8 cellular contexts compared by ENCODE assay signal in the genomic region with DNA sequence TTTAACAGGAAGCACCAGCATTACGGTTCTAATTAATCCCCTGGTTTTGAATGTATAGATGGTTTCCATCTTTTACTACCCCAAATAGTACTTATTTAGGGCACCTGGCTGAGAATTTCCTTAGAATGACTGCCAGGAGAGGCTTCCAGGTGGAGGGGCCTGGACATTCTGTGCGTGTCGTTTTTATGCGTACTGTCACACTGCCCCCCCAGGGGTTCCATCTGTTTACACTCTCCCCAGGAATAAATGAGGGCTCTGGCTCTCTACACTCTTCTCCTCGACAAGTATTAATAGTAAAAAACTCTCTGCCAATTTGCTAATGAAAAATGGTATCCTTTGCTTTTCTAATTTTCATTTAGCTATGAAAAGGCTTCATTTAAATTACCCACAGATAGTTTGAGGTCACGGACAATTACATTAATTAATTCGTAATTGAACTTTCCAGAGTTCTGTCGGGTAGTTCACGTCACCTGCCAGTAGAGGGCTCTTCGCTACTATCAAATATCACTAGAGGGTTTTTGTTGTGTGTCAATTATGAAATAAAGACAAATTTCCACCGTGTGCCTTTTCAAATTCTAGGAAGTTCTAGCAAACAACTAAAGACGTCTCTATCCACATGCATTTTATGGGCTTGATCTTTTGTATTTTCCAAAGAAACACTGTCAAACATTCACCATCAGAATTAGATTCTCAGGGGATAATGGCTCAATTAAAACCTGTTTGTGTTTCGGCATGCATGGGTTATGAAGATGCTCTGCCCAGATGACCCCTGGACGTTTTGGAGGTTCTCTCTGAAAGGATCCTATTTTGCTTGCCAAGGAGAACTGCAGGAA.
DNase-seq lines count a peak whose midpoint lies in the region; ATAC-seq and TF ChIP-seq lines count a peak whose summit lies in the region.

No MANE protein-coding gene starts in this region.

- no peak overlapping the region for H3K27ac ChIP-seq in Peyer's patch

- no peaks in the 10 kb centered on the region for H3K9me3 Mint-ChIP-seq in effector memory CD8-positive, alpha-beta T cell
- no peaks in the 10 kb centered on the region for H3K9me3 Mint-ChIP-seq in naive thymus-derived CD8-positive, alpha-beta T cell
- H3K9me3 Mint-ChIP-seq in activated T-helper 1 cell treated with anti-CD3 and anti-CD28 coated beads, Interleukin-12 subunit alpha, Interleukin-12 subunit beta, Interleukin-2, Interleukin-4 antibody, amounts not matched to agents 30 ng/mL and 10 ng/mL and 1 ng/mL, durations not matched to agents 14 hours and 24 hours and 36 hours: no peaks in the 10 kb centered on the region

- TF ChIP-seq POLR2A in Peyer's patch (IDR thresholded peaks at IDR 0.05): no peak

- H3K36me3 Mint-ChIP-seq in effector memory CD8-positive, alpha-beta T cell (ENCODE audit: insufficient read depth): no peaks in the 10 kb centered on the region
- no peaks in the 10 kb centered on the region for H3K36me3 Mint-ChIP-seq in naive thymus-derived CD8-positive, alpha-beta T cell
- no peaks in the 10 kb centered on the region for H3K36me3 Mint-ChIP-seq in activated T-helper 1 cell treated with anti-CD3 and anti-CD28 coated beads, Interleukin-12 subunit alpha, Interleukin-12 subunit beta, Interleukin-2, Interleukin-4 antibody, amounts not matched to agents 30 ng/mL and 10 ng/mL and 1 ng/mL, durations not matched to agents 14 hours and 24 hours and 36 hours (ENCODE audit: low read depth)

- no peak overlapping the region for H3K4me3 ChIP-seq in Peyer's patch

- intact Hi-C loops in activated T-helper 1 cell treated with anti-CD3 and anti-CD28 coated beads, Interleukin-12 subunit alpha, Interleukin-12 subunit beta, Interleukin-2, Interleukin-4 antibody, amounts not matched to agents 30 ng/mL and 10 ng/mL and 1 ng/mL, durations not matched to agents 14 hours and 24 hours and 36 hours (cut with micrococcal nuclease): loop anchor here (1.0 kb wide), 4 partner anchors 160 to 719 kb away; a partner anchor contains a TSS

- ATAC-seq in effector memory CD8-positive, alpha-beta T cell (replicated peaks): peak; percentile 44
- peak in 1 of 2 donors; percentile 33 for ATAC-seq in naive thymus-derived CD8-positive, alpha-beta T cell
- ATAC-seq in HG03139 (IDR thresholded peaks at IDR 0.05; ENCODE audit: unreplicated experiment): no peak

- H3K27me3 Mint-ChIP-seq in effector memory CD8-positive, alpha-beta T cell: peaks cover 29 to 52% of the 10 kb centered on the region in 2 donors
- peaks cover 3 to 19% (median 9%) of the 10 kb centered on the region in 5 donors for H3K27me3 Mint-ChIP-seq in naive thymus-derived CD8-positive, alpha-beta T cell
- H3K27me3 Mint-ChIP-seq in activated T-helper 1 cell treated with anti-CD3 and anti-CD28 coated beads, Interleukin-12 subunit alpha, Interleukin-12 subunit beta, Interleukin-2, Interleukin-4 antibody, amounts not matched to agents 30 ng/mL and 10 ng/mL and 1 ng/mL, durations not matched to agents 14 hours and 24 hours and 36 hours (ENCODE audit: insufficient read depth): peaks cover 1% of the 10 kb centered on the region

- no peaks in the 10 kb centered on the region for H3K4me1 ChIP-seq in Peyer's patch

- peaks cover 4% of the 10 kb centered on the region in 2 donors for H3K4me1 Mint-ChIP-seq in effector memory CD8-positive, alpha-beta T cell (ENCODE audit: low read depth in 2 of 2)
- H3K4me1 Mint-ChIP-seq in naive thymus-derived CD8-positive, alpha-beta T cell: peaks cover 3 to 7% (median 5%) of the 10 kb centered on the region in 4 donors
- H3K4me1 Mint-ChIP-seq in activated T-helper 1 cell treated with anti-CD3 and anti-CD28 coated beads, Interleukin-12 subunit alpha, Interleukin-12 subunit beta, Interleukin-2, Interleukin-4 antibody, amounts not matched to agents 30 ng/mL and 10 ng/mL and 1 ng/mL, durations not matched to agents 14 hours and 24 hours and 36 hours (ENCODE audit: low read depth): no peaks in the 10 kb centered on the region

- H3K36me3 ChIP-seq in Peyer's patch: no peaks in the 10 kb centered on the region

- no peak overlapping the region for H3K4me3 Mint-ChIP-seq in effector memory CD8-positive, alpha-beta T cell
- H3K4me3 Mint-ChIP-seq in naive thymus-derived CD8-positive, alpha-beta T cell: no peak overlapping the region
- H3K4me3 Mint-ChIP-seq in activated T-helper 1 cell treated with anti-CD3 and anti-CD28 coated beads, Interleukin-12 subunit alpha, Interleukin-12 subunit beta, Interleukin-2, Interleukin-4 antibody, amounts not matched to agents 30 ng/mL and 10 ng/mL and 1 ng/mL, durations not matched to agents 14 hours and 24 hours and 36 hours: no peak overlapping the region

- peak; percentile 54 to 90 (median 84) for TF ChIP-seq CTCF in Peyer's patch (IDR thresholded peaks at IDR 0.05)

- peak overlapping the region in 1 of 2 donors; percentile 31 for H3K27ac Mint-ChIP-seq in effector memory CD8-positive, alpha-beta T cell
- H3K27ac Mint-ChIP-seq in naive thymus-derived CD8-positive, alpha-beta T cell: no peak overlapping the region
- no peak overlapping the region for H3K27ac Mint-ChIP-seq in activated T-helper 1 cell treated with anti-CD3 and anti-CD28 coated beads, Interleukin-12 subunit alpha, Interleukin-12 subunit beta, Interleukin-2, Interleukin-4 antibody, amounts not matched to agents 30 ng/mL and 10 ng/mL and 1 ng/mL, durations not matched to agents 14 hours and 24 hours and 36 hours

- no peaks in the 10 kb centered on the region for H3K9me3 ChIP-seq in Peyer's patch

- no peaks in the 10 kb centered on the region for H3K27me3 ChIP-seq in Peyer's patch

- POLR2A ChIA-PET in naive thymus-derived CD8-positive, alpha-beta T cell (lab: Charles Lee): interaction anchor here (0.6 kb wide), 1 partner anchor 150 kb away, joined by 4 read pairs; no protein-coding TSS in a partner anchor

- peak; percentile 18 for DNase-seq in COLO829 (ENCODE audit: low spot score)
- DNase-seq in HCEC 1CT: peak; percentile 29
- peak in 1 of 3 donors; percentile 64 for DNase-seq in Peyer's patch
- DNase-seq in effector memory CD8-positive, alpha-beta T cell: peak; percentile 20 to 35 (median 31)
- peak in 6 of 10 donors; percentile 17 to 49 (median 32) for DNase-seq in naive thymus-derived CD8-positive, alpha-beta T cell
- no peak for DNase-seq in GF-D8 (lab: John Stamatoyannopoulos, UW)
- no peak for DNase-seq in activated T-helper 1 cell treated with anti-CD3 and anti-CD28 coated beads, Interleukin-12 subunit alpha, Interleukin-12 subunit beta, Interleukin-2, Interleukin-4 antibody, amounts not matched to agents 30 ng/mL and 10 ng/mL and 1 ng/mL, durations not matched to agents 14 hours and 24 hours and 36 hours (ENCODE audit: low spot score)

Comparison
In these comparisons a context has a peak if more than half of its experiments do, and no peak if none do; other contexts are left out.
1. DNase-seq: peak in COLO829 (single experiment), HCEC 1CT (single experiment), effector memory CD8-positive, alpha-beta T cell (3 of 3) and naive thymus-derived CD8-positive, alpha-beta T cell (6 of 10); none in GF-D8 (single experiment) and activated T-helper 1 cell treated with anti-CD3 and anti-CD28 coated beads, Interleukin-12 subunit alpha, Interleukin-12 subunit beta, Interleukin-2, Interleukin-4 antibody, amounts not matched to agents 30 ng/mL and 10 ng/mL and 1 ng/mL, durations not matched to agents 14 hours and 24 hours and 36 hours (single experiment).